ENCODE assay signal across 8 cellular contexts in genomic region chr1:172745014-172745413, GRCh38.
DNase-seq lines count a peak whose midpoint lies in the region; FAIRE-seq and TF ChIP-seq lines count a peak whose summit lies in the region.

No MANE protein-coding gene starts in this region.

- no peak overlapping the region for H3K4me3 ChIP-seq in GM06990 (replicated peaks; ENCODE audit: low read depth, low read length)
- H3K4me3 ChIP-seq in HAP-1: no peak overlapping the region
- H3K4me3 ChIP-seq in esophagus muscularis mucosa: no peak overlapping the region

- TF ChIP-seq CTCF in GM06990 (IDR thresholded peaks at IDR 0.05; ENCODE audit: insufficient read depth, low read length, poor library complexity, severe bottlenecking) (peak; percentile 62), LNCAP (IDR thresholded peaks at IDR 0.05) (peak; percentile 68), esophagus muscularis mucosa (IDR thresholded peaks at IDR 0.05) (peak; percentile 46 to 56 (median 54)), neural crest cell (conservative IDR thresholded peaks at IDR 0.05) (peak; percentile 75)

- peaks cover 13% of the 10 kb centered on the region for H3K27me3 Mint-ChIP-seq in neural crest cell (ENCODE audit: low read depth)

- no peaks in the 10 kb centered on the region for H3K9me3 Mint-ChIP-seq in neural crest cell

- DNase-seq in AG08396 (ENCODE audit: low spot score): peak; percentile 54
- DNase-seq in GM06990 (ENCODE audit: extremely low read depth, insufficient read length): peak; percentile 53
- peak; percentile 10 to 21 for DNase-seq in HAP-1 (ENCODE audit: low spot score in 2 of 2)
- DNase-seq in esophagus muscularis mucosa (ENCODE audit: extremely low spot score): no peak
- DNase-seq in neural crest cell (ENCODE audit: low read depth, low spot score): no peak
- no peak for DNase-seq in NCI-H1436 (lab: John Stamatoyannopoulos, UW)

- TF ChIP-seq POLR2A in esophagus muscularis mucosa (IDR thresholded peaks at IDR 0.05; ENCODE audit: low read depth): no peak

- FAIRE-seq in TTC549 (lab: Jason Lieb, UNC): peak; percentile 98

- no peak overlapping the region for H3K27ac Mint-ChIP-seq in neural crest cell (ENCODE audit: unreplicated experiment)

- in situ Hi-C loops in HAP-1 (cut with MboI; ENCODE audit: low sequenced_read_pairs): loop anchor here (10.0 to 25.0 kb wide), 2 partner anchors 450 to 1042 kb away; no protein-coding TSS in a partner anchor

- no peaks in the 10 kb centered on the region for H3K36me3 Mint-ChIP-seq in neural crest cell (ENCODE audit: low read depth)

- H3K4me3 Mint-ChIP-seq in neural crest cell: no peak overlapping the region

- H3K36me3 ChIP-seq in GM06990 (ENCODE audit: control insufficient read depth, insufficient read depth, low read length) (no peaks in the 10 kb centered on the region), HAP-1 (replicated peaks) (no peaks in the 10 kb centered on the region), esophagus muscularis mucosa (no peaks in the 10 kb centered on the region)

- WGBS in esophagus muscularis mucosa: 14% methylated on average over 2 of the region's 2 CpGs

- H3K9me3 ChIP-seq in HAP-1 (no peaks in the 10 kb centered on the region), esophagus muscularis mucosa (no peaks in the 10 kb centered on the region)

- H3K27me3 ChIP-seq in GM06990 (replicated peaks; ENCODE audit: control insufficient read depth, insufficient read depth, low read length): no peaks in the 10 kb centered on the region; the same call in 1 of the 2 replicates
- H3K27me3 ChIP-seq in HAP-1 (ENCODE audit: low read depth): no peaks in the 10 kb centered on the region
- H3K27me3 ChIP-seq in esophagus muscularis mucosa: no peaks in the 10 kb centered on the region

- H3K27ac ChIP-seq in esophagus muscularis mucosa (replicated peaks in 1 of 4): peak overlapping the region in 1 of 4 donors; percentile 36

- TF ChIP-seq EP300 in esophagus muscularis mucosa (IDR thresholded peaks at IDR 0.05): no peak

- H3K4me1 ChIP-seq in HAP-1 (no peaks in the 10 kb centered on the region), esophagus muscularis mucosa (peaks cover 0 to 24% (median 21%) of the 10 kb centered on the region in 4 donors)

- peaks cover 3% of the 10 kb centered on the region for H3K4me1 Mint-ChIP-seq in neural crest cell

- intact Hi-C loops in esophagus muscularis mucosa (cut with DNase I): loop anchor here (5.0 to 10.0 kb wide), 3 partner anchors 77 to 1080 kb away; partner anchors contain the start of genes CENPL and DARS2

Comparison
In these comparisons a context has a peak if more than half of its experiments do, and no peak if none do; other contexts are left out.
1. DNase-seq: peak in AG08396 (single experiment), GM06990 (single experiment) and HAP-1 (2 of 2); none in esophagus muscularis mucosa (single experiment), neural crest cell (single experiment) and NCI-H1436 (single experiment).
2. Peak in every context shown above with its lines, with median percentiles within 50 percentile points of each other: CTCF ChIP-seq.